In the genomic region with DNA sequence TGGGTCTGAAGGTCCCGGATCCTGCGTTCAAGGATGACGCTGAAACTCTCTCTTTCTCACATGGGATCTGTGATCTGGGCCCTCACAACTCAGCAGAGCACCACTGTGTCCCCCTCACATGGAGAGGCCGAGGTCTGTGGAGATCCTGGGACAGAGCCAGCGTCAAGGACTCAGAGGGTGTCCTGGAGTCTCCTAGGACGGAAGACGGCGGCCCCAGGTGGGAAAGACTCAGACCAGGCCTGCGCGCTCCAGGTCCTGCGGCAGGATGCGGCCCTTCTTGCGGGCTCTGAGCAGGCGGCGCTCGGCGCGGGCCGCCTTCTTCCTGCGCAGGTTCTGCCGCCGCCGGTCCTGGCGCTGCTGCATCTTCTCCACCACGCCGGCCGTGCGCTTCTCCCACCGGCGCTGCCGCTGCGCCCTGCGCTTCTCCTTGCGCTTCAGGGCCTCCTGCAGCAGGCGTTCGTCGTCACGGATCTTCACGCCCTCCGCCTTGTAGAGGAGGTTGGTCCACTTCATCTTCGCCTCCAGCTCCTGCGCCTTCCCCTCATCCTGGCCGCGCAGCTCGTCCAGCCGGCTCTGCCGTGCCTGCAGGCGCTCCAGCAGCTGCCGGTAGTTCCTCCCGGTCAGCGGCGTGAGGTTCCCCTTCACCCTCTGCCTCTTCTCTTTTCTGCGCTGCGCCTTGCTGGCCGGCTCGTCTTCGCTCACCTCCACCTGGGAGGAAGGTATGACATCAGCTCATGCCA, we compare ENCODE assay signal across 12 cellular contexts.
"Had no signal": no experiment of that assay in that cellular context is flagged by ENCODE, and none has a peak within 500 bp of the region (broad histone marks: within the 10 kb centered on the region; RNA-seq: fewer than 3 reads in every experiment).

No MANE protein-coding gene starts in this region.

- ATAC-seq: left lobe of liver had no signal

- H3K4me3 ChIP-seq: dorsolateral prefrontal cortex, esophagus muscularis mucosa, vagina had no signal

- DNase-seq: activated CD4-positive, alpha-beta T cell treated with anti-CD3 and anti-CD28 coated beads for 1 hour; activated naive CD4-positive, alpha-beta T cell treated with Interleukin-2 at 50 U/mL for 16 hours; cerebellar nuclear complex; small intestine; T-helper 2 cell had no signal

- H3K27ac Mint-ChIP-seq: brain, memory B cell had no signal

- H3K9me3 ChIP-seq: esophagus muscularis mucosa, neutrophil, vagina had no signal

- H3K27me3 ChIP-seq: dorsolateral prefrontal cortex, esophagus muscularis mucosa, neutrophil, vagina had no signal

- H3K27me3 Mint-ChIP-seq: memory B cell had no signal

- H3K4me3 Mint-ChIP-seq: memory B cell had no signal

- H3K9me3 Mint-ChIP-seq: memory B cell had no signal

- H3K27ac ChIP-seq: dorsolateral prefrontal cortex, esophagus muscularis mucosa, neutrophil, vagina had no signal
